8 cellular contexts compared by ENCODE assay signal in genomic region chr9:33263131-33263935, GRCh38. TPM values are rescaled to one million over a fixed set of nuclear protein-coding genes. Genes with fewer than 3 reads are reported as not detected.
A peak's percentile ranks its signal among the peaks of the same experiment; 100 is the strongest.
DNase-seq lines count a peak whose midpoint lies in the region; ATAC-seq and TF ChIP-seq lines count a peak whose summit lies in the region.

No MANE protein-coding gene starts in this region.

- peak overlapping the region; percentile 88 for H3K4me3 Mint-ChIP-seq in activated naive CD8-positive, alpha-beta T cell treated with anti-CD3 and anti-CD28 coated beads for 36 hours

- ATAC-seq in GM18867 (IDR thresholded peaks at IDR 0.05; ENCODE audit: unreplicated experiment), result peak; percentile 11
- ATAC-seq in left ventricle myocardium superior, result peak; percentile 6

- DNase-seq in AG10803 (ENCODE audit: low read depth) (peak; percentile 27), MG63 (no peak), left ventricle myocardium superior (peak; percentile 35), retinal pigment epithelial cell (ENCODE audit: low read depth) (no peak), posterior vena cava (ENCODE audit: low spot score) (no peak), NCI-H1930 (lab: John Stamatoyannopoulos, UW) (no peak)
- peak; percentile 18 for DNase-seq in activated naive CD8-positive, alpha-beta T cell treated with anti-CD3 and anti-CD28 coated beads for 36 hours

- intact Hi-C loops in left ventricle myocardium superior (cut with micrococcal nuclease), result no loop called here
- intact Hi-C loops in posterior vena cava (cut with DNase I), result loop anchor here in 1 of 2 donors (5.0 kb wide), 1 partner anchor 1364 kb away; the partner anchor contains the start of gene ARID3C

- peak overlapping the region; percentile 96 for H3K4me3 ChIP-seq in AG10803 (ENCODE audit: low read length)
- H3K4me3 ChIP-seq in MG63, result peak overlapping the region; percentile 78
- peak overlapping the region; percentile 99 for H3K4me3 ChIP-seq in retinal pigment epithelial cell (ENCODE audit: low read length)

- peaks cover 49% of the 10 kb centered on the region for H3K4me1 Mint-ChIP-seq in activated naive CD8-positive, alpha-beta T cell treated with anti-CD3 and anti-CD28 coated beads for 36 hours

- no peaks in the 10 kb centered on the region for H3K27me3 Mint-ChIP-seq in activated naive CD8-positive, alpha-beta T cell treated with anti-CD3 and anti-CD28 coated beads for 36 hours

- no peaks in the 10 kb centered on the region for H3K9me3 Mint-ChIP-seq in activated naive CD8-positive, alpha-beta T cell treated with anti-CD3 and anti-CD28 coated beads for 36 hours

- peak overlapping the region; percentile 87 for H3K27ac Mint-ChIP-seq in activated naive CD8-positive, alpha-beta T cell treated with anti-CD3 and anti-CD28 coated beads for 36 hours

- H3K36me3 ChIP-seq in MG63, result peaks cover 46% of the 10 kb centered on the region

- no peaks in the 10 kb centered on the region for H3K27me3 ChIP-seq in MG63

- H3K36me3 Mint-ChIP-seq in activated naive CD8-positive, alpha-beta T cell treated with anti-CD3 and anti-CD28 coated beads for 36 hours, result peaks cover 50% of the 10 kb centered on the region

- TF ChIP-seq CTCF in AG10803 (conservative IDR thresholded peaks at IDR 0.05; ENCODE audit: low read length) (no peak), retinal pigment epithelial cell (conservative IDR thresholded peaks at IDR 0.05; ENCODE audit: low read depth, low read length) (no peak)

- no peaks in the 10 kb centered on the region for H3K9me3 ChIP-seq in MG63

RNA-seq across cellular contexts. Expression of gene BAG1, which starts 1.2 kb away (rescaled TPM):
- total RNA-seq in MG63 (2014; rRNA removed; shearing (Covaris generic); ENCODE audit: low replicate concordance), result 34.3 and 44.0 TPM in 2 replicates
- total RNA-seq in activated naive CD8-positive, alpha-beta T cell treated with anti-CD3 and anti-CD28 coated beads for 36 hours, result 10 to 100 TPM; 87.2 to 90.9 TPM
- 161 TPM for total RNA-seq in left ventricle myocardium superior
- total RNA-seq in posterior vena cava, result 100 to 1,000 TPM in 1 of 2 donors, 10 to 100 TPM in 1; 73.8 to 103 TPM

RNA-seq across cellular contexts. Expression of gene CHMP5, which starts 1.5 kb away (rescaled TPM):
- 55.7 and 62.7 TPM in 2 replicates for total RNA-seq in MG63 (2014; rRNA removed; shearing (Covaris generic); ENCODE audit: low replicate concordance)
- total RNA-seq in activated naive CD8-positive, alpha-beta T cell treated with anti-CD3 and anti-CD28 coated beads for 36 hours, result 10 to 100 TPM; 73.9 to 75.4 TPM
- 49.4 TPM for total RNA-seq in left ventricle myocardium superior
- total RNA-seq in posterior vena cava, result 10 to 100 TPM; 54.2 to 61.7 TPM

RNA-seq across cellular contexts. Expression of gene SPINK4, which starts 23.4 kb away (rescaled TPM):
- not detected in 2 replicates for total RNA-seq in MG63 (2014; rRNA removed; shearing (Covaris generic); ENCODE audit: low replicate concordance)
- not detected for total RNA-seq in activated naive CD8-positive, alpha-beta T cell treated with anti-CD3 and anti-CD28 coated beads for 36 hours
- total RNA-seq in left ventricle myocardium superior (not detected), posterior vena cava (not detected)

RNA-seq across cellular contexts. Expression of gene NFX1, which starts 27.0 kb away (rescaled TPM):
- 13.9 and 14.6 TPM in 2 replicates for total RNA-seq in MG63 (2014; rRNA removed; shearing (Covaris generic); ENCODE audit: low replicate concordance)
- 10 to 100 TPM; 38.9 to 40.8 TPM for total RNA-seq in activated naive CD8-positive, alpha-beta T cell treated with anti-CD3 and anti-CD28 coated beads for 36 hours
- total RNA-seq in left ventricle myocardium superior (31.6 TPM), posterior vena cava (10 to 100 TPM; 30.1 to 37.2 TPM)

Comparison
In these comparisons a context has a peak if more than half of its experiments do, and no peak if none do; other contexts are left out.
1. DNase-seq: peak in AG10803 (single experiment), activated naive CD8-positive, alpha-beta T cell treated with anti-CD3 and anti-CD28 coated beads for 36 hours (single experiment) and left ventricle myocardium superior (single experiment); none in MG63 (single experiment), retinal pigment epithelial cell (single experiment), posterior vena cava (single experiment) and NCI-H1930 (0 of 2).
2. Peak in every context shown above with its lines, with median percentiles within 50 percentile points of each other: H3K4me3 ChIP-seq.